In the genomic region with DNA sequence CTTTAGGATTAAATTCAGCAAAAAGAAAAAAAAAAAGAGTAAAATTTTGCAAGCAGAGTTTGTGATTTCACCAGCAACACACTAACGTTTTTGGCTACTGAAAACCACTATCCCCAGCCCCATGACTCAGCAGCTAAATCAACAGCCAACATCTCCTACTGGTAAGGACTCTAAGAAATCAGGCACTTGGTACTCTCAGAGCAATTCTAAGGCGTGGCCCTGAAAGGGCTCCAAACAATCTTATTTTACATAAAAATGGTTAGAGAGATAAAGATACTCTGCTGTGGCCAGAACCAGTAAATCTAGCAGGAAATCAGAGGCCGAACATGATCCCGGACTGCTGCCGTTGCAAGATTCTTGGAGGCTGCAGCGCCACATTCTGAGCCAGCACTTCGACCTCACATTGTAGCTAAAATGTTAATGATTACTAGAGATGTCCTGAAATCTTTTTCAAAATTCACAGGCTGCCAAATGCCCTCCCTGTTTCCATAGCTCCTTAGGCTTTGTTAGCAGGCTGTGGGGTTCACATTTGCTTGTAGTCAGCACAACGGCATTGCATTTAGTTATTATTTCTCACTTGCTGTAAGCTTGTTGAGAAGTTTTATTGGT, we compare ENCODE assay signal across 8 cellular contexts. TPM values are rescaled to one million over a fixed set of nuclear protein-coding genes. Genes with fewer than 3 reads are reported as not detected.
DNase-seq lines count a peak whose midpoint lies in the region; ATAC-seq and TF ChIP-seq lines count a peak whose summit lies in the region.

No MANE protein-coding gene starts in this region.

- peaks cover 22% of the 10 kb centered on the region for H4K20me1 ChIP-seq in OCI-LY3 (ENCODE audit: insufficient read depth, low read length)

- intact Hi-C loops in ascending aorta (cut with DNase I) = no loop called here

- H3K36me3 ChIP-seq in OCI-LY3 (replicated peaks; ENCODE audit: low read depth, low read length) (peaks cover 28% of the 10 kb centered on the region), ascending aorta (no peaks in the 10 kb centered on the region), iPS-20b (ENCODE audit: insufficient read depth, low read depth, low read length) (peaks cover 23% of the 10 kb centered on the region)

- DNase-seq in stimulated activated naive CD4-positive, alpha-beta T cell treated with Interleukin-2 at 50 U/mL for 16 hours (lab: John Stamatoyannopoulos, UW) = peak; percentile 38
- no peak for DNase-seq in stimulated activated naive CD4-positive, alpha-beta T cell (lab: John Stamatoyannopoulos, UW)
- peak in 1 of 2 donors; percentile 91 for DNase-seq in ascending aorta (ENCODE audit: low spot score in 2 of 2)

- H3K4me1 ChIP-seq in OCI-LY3 (ENCODE audit: low read length) (peaks cover 25% of the 10 kb centered on the region), ascending aorta (peaks cover 4 to 25% of the 10 kb centered on the region in 2 donors), iPS-20b (ENCODE audit: insufficient read depth, low read length) (peaks cover 28% of the 10 kb centered on the region)

- H3K27ac ChIP-seq in OCI-LY3 (ENCODE audit: low read length) (peak overlapping the region; percentile 86), ascending aorta (peak overlapping the region; percentile 96 to 99), iPS-20b (ENCODE audit: low read length) (no peak overlapping the region), skin epidermis (peak overlapping the region in 18 of 21 experiments; percentile 22 to 100 (median 97))

- no peak for TF ChIP-seq CTCF in OCI-LY3 (IDR thresholded peaks at IDR 0.05; ENCODE audit: low read depth, low read length)
- no peak for TF ChIP-seq CTCF in ascending aorta (IDR thresholded peaks at IDR 0.05)

- no peak overlapping the region for H2AFZ ChIP-seq in OCI-LY3 (ENCODE audit: low read depth, low read length)

- H3K9ac ChIP-seq in OCI-LY3 (ENCODE audit: low read length) (peak overlapping the region; percentile 99), iPS-20b (ENCODE audit: low read depth, low read length) (peak overlapping the region; percentile 98; the same call in 1 of the 2 replicates)

- H3K9me3 ChIP-seq in OCI-LY3 (ENCODE audit: insufficient read depth, low read length) (no peaks in the 10 kb centered on the region), ascending aorta (no peaks in the 10 kb centered on the region), iPS-20b (ENCODE audit: insufficient read depth, low read depth, low read length) (no peaks in the 10 kb centered on the region)

- peaks cover 43% of the 10 kb centered on the region for H3K79me2 ChIP-seq in OCI-LY3 (ENCODE audit: low read length)

- H3K4me2 ChIP-seq in OCI-LY3 (ENCODE audit: low read length) = peak overlapping the region; percentile 89

- H3K4me3 ChIP-seq in OCI-LY3 (ENCODE audit: low read length) (peak overlapping the region; percentile 98), ascending aorta (no peak overlapping the region), iPS-20b (ENCODE audit: low read length) (peak overlapping the region; percentile 93), skin epidermis (peak overlapping the region in 2 of 7 experiments; percentile 80 to 89)

- ATAC-seq in HG03280 (IDR thresholded peaks at IDR 0.05; ENCODE audit: unreplicated experiment) (no peak), GM21515 (IDR thresholded peaks at IDR 0.05; ENCODE audit: unreplicated experiment) (no peak)

- H3K27me3 ChIP-seq in OCI-LY3 (ENCODE audit: low read depth, low read length) (no peaks in the 10 kb centered on the region), ascending aorta (no peaks in the 10 kb centered on the region), iPS-20b (ENCODE audit: insufficient read depth, low read length) (peaks cover 10% of the 10 kb centered on the region; the same call in 1 of the 2 replicates)

RNA-seq across cellular contexts. Expression of a gene that starts 1.7 kb away (rescaled TPM):
- total RNA-seq in ascending aorta = 637 TPM

Comparison
In these comparisons a context has a peak if more than half of its experiments do, and no peak if none do; other contexts are left out.
1. H3K4me3 ChIP-seq: peak in OCI-LY3 (single experiment) and iPS-20b (single experiment); none in ascending aorta (0 of 2).